In genomic region chr3:123201557-123202427, GRCh38 we compare ENCODE assay signal across 1 cellular context.
TF ChIP-seq lines count a peak whose summit lies in the region.

SEC22A (plus strand) TSS chr3:123201943; CDS start chr3:123209218, 7,275 bp downstream.

TF ChIP-seq in K562, 482 proteins besides CTCF, POLR2A, EP300 and RAD21 (continued from another document and continues in another):
- no peak for TF ChIP-seq ZBTB34 (CRISPR knock-in tag; IDR thresholded peaks at IDR 0.05)
- no peak for TF ChIP-seq ZNF253 (CRISPR knock-in tag; conservative IDR thresholded peaks at IDR 0.05)
- no peak for TF ChIP-seq AFF4 (CRISPR knock-in tag; IDR thresholded peaks at IDR 0.05)
- no peak for TF ChIP-seq SETDB1 (IDR thresholded peaks at IDR 0.05; ENCODE audit: low read length)
- no peak for TF ChIP-seq THRA (IDR thresholded peaks at IDR 0.05)
- TF ChIP-seq MTA3 (IDR thresholded peaks at IDR 0.05; ENCODE audit: borderline replicate concordance): no peak
- TF ChIP-seq STAT5A (IDR thresholded peaks at IDR 0.05; ENCODE audit: borderline replicate concordance, low read length): no peak
- peak; percentile 71 for TF ChIP-seq SUPT5H (IDR thresholded peaks at IDR 0.05)
- peak; percentile 49; the same call in 1 of the 2 replicates for TF ChIP-seq SP1 (CRISPR knock-in tag; IDR thresholded peaks at IDR 0.05)
- peak; percentile 71 for TF ChIP-seq ZBTB12 (CRISPR knock-in tag; IDR thresholded peaks at IDR 0.05)
- no peak for TF ChIP-seq TEAD2 (tag; IDR thresholded peaks at IDR 0.05)
- TF ChIP-seq PBX2 (CRISPR knock-in tag; IDR thresholded peaks at IDR 0.05; ENCODE audit: low read depth): no peak
- TF ChIP-seq PBX2 (tag; conservative IDR thresholded peaks at IDR 0.05; ENCODE audit: low read depth): peak; percentile 51
- TF ChIP-seq RBM14 (IDR thresholded peaks at IDR 0.05; ENCODE audit: borderline replicate concordance, insufficient read depth, low read depth, low read length): no peak
- no peak for TF ChIP-seq TEAD4 (IDR thresholded peaks at IDR 0.05; ENCODE audit: low read length)
- no peak for TF ChIP-seq TEAD4 (CRISPR knock-in tag; IDR thresholded peaks at IDR 0.05; ENCODE audit: borderline replicate concordance)
- no peak for TF ChIP-seq CBFA2T3 (IDR thresholded peaks at IDR 0.05)
- TF ChIP-seq DACH1 (IDR thresholded peaks at IDR 0.05; ENCODE audit: partially characterized antibody): no peak
- no peak for TF ChIP-seq ATF2 (CRISPR knock-in tag; IDR thresholded peaks at IDR 0.05)
- no peak for TF ChIP-seq HNRNPUL1 (IDR thresholded peaks at IDR 0.05; ENCODE audit: low read length)
- no peak for TF ChIP-seq PYGO2 (tag; IDR thresholded peaks at IDR 0.05)
- no peak for TF ChIP-seq ARID1B (IDR thresholded peaks at IDR 0.05)
- TF ChIP-seq ATF4 (CRISPR knock-in tag; IDR thresholded peaks at IDR 0.05): no peak
- peak; percentile 51 for TF ChIP-seq ARID4B (CRISPR knock-in tag; IDR thresholded peaks at IDR 0.05)
- no peak for TF ChIP-seq WHSC1 (IDR thresholded peaks at IDR 0.05; ENCODE audit: low read length)
- TF ChIP-seq FOXA1 (IDR thresholded peaks at IDR 0.05; ENCODE audit: borderline replicate concordance): no peak
- TF ChIP-seq ZNF785 (CRISPR knock-in tag; IDR thresholded peaks at IDR 0.05): no peak
- TF ChIP-seq MED1 (CRISPR knock-in tag; IDR thresholded peaks at IDR 0.05; ENCODE audit: borderline replicate concordance): no peak
- TF ChIP-seq ZNF512 (tag; IDR thresholded peaks at IDR 0.05): no peak
- TF ChIP-seq ETV1 (tag; conservative IDR thresholded peaks at IDR 0.05; ENCODE audit: low read depth): no peak
- no peak for TF ChIP-seq SMAD3 (CRISPR knock-in tag; conservative IDR thresholded peaks at IDR 0.05)
- no peak for TF ChIP-seq NR2C2 (CRISPR knock-in tag; IDR thresholded peaks at IDR 0.05)
- no peak for TF ChIP-seq NR2C2 (tag; IDR thresholded peaks at IDR 0.05)
- TF ChIP-seq MYC (IDR thresholded peaks at IDR 0.05; ENCODE audit: low read depth, low read length): peak; percentile 58; the same call in 1 of the 2 replicates
- TF ChIP-seq MYC (CRISPR knock-in tag; IDR thresholded peaks at IDR 0.05; ENCODE audit: borderline replicate concordance, low read depth): no peak
- TF ChIP-seq GATAD2A (IDR thresholded peaks at IDR 0.05): no peak
- no peak for TF ChIP-seq ZNF507 (tag; conservative IDR thresholded peaks at IDR 0.05)
- TF ChIP-seq SAFB (IDR thresholded peaks at IDR 0.05; ENCODE audit: borderline replicate concordance, low read depth, low read length): no peak
- no peak for TF ChIP-seq TRIM28 (IDR thresholded peaks at IDR 0.05)
- TF ChIP-seq MBD2 (IDR thresholded peaks at IDR 0.05; ENCODE audit: borderline replicate concordance, low read depth): 0 out of 2 replicates have a peak, but pooled peaks have one; percentile 27
- no peak for TF ChIP-seq ID3 (CRISPR knock-in tag; IDR thresholded peaks at IDR 0.05)
- no peak for TF ChIP-seq ID3 (tag; IDR thresholded peaks at IDR 0.05)
- peak; percentile 33 to 38 for TF ChIP-seq E2F6 (IDR thresholded peaks at IDR 0.05; ENCODE audit: borderline replicate concordance in 1 of 2, extremely low read depth in 1 of 2, insufficient read depth in 1 of 2, insufficient read length in 1 of 2, low read depth in 1 of 2, low read length in 1 of 2, poor library complexity in 1 of 2, severe bottlenecking in 1 of 2)
- no peak for TF ChIP-seq SMC3 (conservative IDR thresholded peaks at IDR 0.05; ENCODE audit: insufficient read depth, low read depth, low read length)
- no peak for TF ChIP-seq XRCC4 (IDR thresholded peaks at IDR 0.05; ENCODE audit: extremely low read depth, insufficient read depth, insufficient read length)
